Comparison of ENCODE assay signal across 25 cellular contexts in genomic region chr6:16343593-16343992, GRCh38.
"Had no signal": no experiment of that assay in that cellular context is flagged by ENCODE, and none has a peak within 500 bp of the region (broad histone marks: within the 10 kb centered on the region; RNA-seq: fewer than 3 reads in every experiment).

No MANE protein-coding gene starts in this region.

- H3K4me3 Mint-ChIP-seq: activated CD4-positive, alpha-beta T cell treated with anti-CD3 and anti-CD28 coated beads for 36 hours; immature natural killer cell; naive thymus-derived CD8-positive, alpha-beta T cell; T-helper 2 cell treated with Interferon-gamma antibody and Interleukin-4, amounts not matched to agents 5 μg/mL and 100 μg/mL, for 36 hours; WTC11 had no signal

- H3K36me3 Mint-ChIP-seq: naive thymus-derived CD8-positive, alpha-beta T cell; WTC11 had no signal

- H3K27me3 Mint-ChIP-seq: activated CD4-positive, alpha-beta T cell treated with anti-CD3 and anti-CD28 coated beads for 36 hours; naive thymus-derived CD8-positive, alpha-beta T cell had no signal

- H3K4me3 ChIP-seq: coronary artery, gastroesophageal sphincter, heart right ventricle, suprapubic skin, transverse colon had no signal

- H3K27me3 ChIP-seq: brain microvascular endothelial cell, gastroesophageal sphincter, heart right ventricle, suprapubic skin, transverse colon had no signal

- H3K27ac ChIP-seq: coronary artery, gastroesophageal sphincter, heart right ventricle, suprapubic skin had no signal

- H3K36me3 ChIP-seq: brain microvascular endothelial cell, gastroesophageal sphincter, heart right ventricle, suprapubic skin, transverse colon had no signal

- DNase-seq: activated CD4-positive, alpha-beta T cell treated with anti-CD3 and anti-CD28 coated beads for 36 hours; activated CD4-positive, alpha-beta T cell treated with anti-CD3 and anti-CD28 coated beads, Interleukin-2, amount 50 U/mL, for 48 hours; activated naive CD4-positive, alpha-beta T cell treated with Interleukin-2 at 50 U/mL for 16 hours; activated T-cell treated with anti-CD3 and anti-CD28 coated beads for 4 hours; anterior cingulate cortex; brain microvascular endothelial cell; central memory CD4-positive, alpha-beta T cell; heart right ventricle; immature natural killer cell; kidney glomerular epithelial cell; left ventricle myocardium superior; mesendoderm; naive thymus-derived CD8-positive, alpha-beta T cell; posterior cingulate gyrus; stimulated activated CD4-positive, alpha-beta T cell treated with anti-CD3 and anti-CD28 coated beads, Interleukin-12 subunit alpha, Interleukin-12 subunit beta, amount 100 ng/mL, for 4 hours; stimulated activated CD4-positive, alpha-beta T cell treated with anti-CD3 and anti-CD28 coated beads, Interleukin-1b, Interleukin-23, amount 100 ng/mL, for 48 hours; stimulated activated CD8-positive, alpha-beta memory T cell treated with anti-CD3 and anti-CD28 coated beads, Interleukin-4, amount 100 ng/mL, for 48 hours; stimulated activated naive CD4-positive, alpha-beta T cell treated with Interleukin-2 at 50 U/mL for 16 hours; transverse colon had no signal

- H3K9me3 ChIP-seq: gastroesophageal sphincter, heart right ventricle, suprapubic skin, transverse colon had no signal

- H3K27ac Mint-ChIP-seq: activated CD4-positive, alpha-beta T cell treated with anti-CD3 and anti-CD28 coated beads for 36 hours; activated T-helper 2 cell treated with anti-CD3 and anti-CD28 coated beads, Interferon-gamma antibody, Interleukin-2, Interleukin-4, amounts not matched to agents 10 μg/mL and 5 μg/mL and 100 μg/mL, durations not matched to agents 14 hours and 24 hours and 36 hours; immature natural killer cell; T-helper 2 cell treated with Interferon-gamma antibody and Interleukin-4, amounts not matched to agents 5 μg/mL and 100 μg/mL, for 36 hours; WTC11 had no signal

- ATAC-seq: activated CD4-positive, alpha-beta T cell treated with anti-CD3 and anti-CD28 coated beads for 36 hours; gastroesophageal sphincter; heart right ventricle; left ventricle myocardium superior; naive thymus-derived CD8-positive, alpha-beta T cell; WTC11 had no signal

- H3K9me3 Mint-ChIP-seq: activated T-helper 2 cell treated with anti-CD3 and anti-CD28 coated beads, Interferon-gamma antibody, Interleukin-2, Interleukin-4, amounts not matched to agents 10 μg/mL and 5 μg/mL and 100 μg/mL, durations not matched to agents 14 hours and 24 hours and 36 hours; immature natural killer cell; naive thymus-derived CD8-positive, alpha-beta T cell; T-helper 2 cell treated with Interferon-gamma antibody and Interleukin-4, amounts not matched to agents 5 μg/mL and 100 μg/mL, for 36 hours had no signal

- H3K4me1 Mint-ChIP-seq: immature natural killer cell had no signal
